In the genomic region with DNA sequence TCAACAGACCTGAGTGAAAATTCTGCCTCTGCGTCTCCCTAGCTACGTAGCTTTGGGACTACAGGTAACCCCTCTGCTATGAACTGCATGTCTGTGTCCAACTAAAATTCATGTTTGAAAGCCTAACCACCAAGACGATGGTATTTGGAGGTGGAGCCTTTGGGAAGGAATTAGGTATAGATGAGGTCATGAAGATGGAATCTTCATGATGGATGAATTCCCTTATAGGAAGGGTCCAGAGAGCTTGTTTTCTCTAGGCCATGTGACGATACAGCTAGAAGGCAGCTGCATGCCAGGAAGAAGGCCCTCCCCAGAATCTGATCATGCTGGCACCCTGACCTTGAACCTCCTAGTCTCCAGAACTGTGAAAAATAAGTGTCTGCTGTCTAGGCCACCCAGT, we compare ENCODE assay signal across 21 cellular contexts.
DNase-seq lines count a peak whose midpoint lies in the region; ATAC-seq and TF ChIP-seq lines count a peak whose summit lies in the region.
"Had no signal": no experiment of that assay in that cellular context is flagged by ENCODE, and none has a peak within 500 bp of the region (broad histone marks: within the 10 kb centered on the region; RNA-seq: fewer than 3 reads in every experiment).

No MANE protein-coding gene starts in this region.

- DNase-seq in MG63 (peak; percentile 39), astrocyte of the hippocampus (ENCODE audit: low read depth, low spot score) (peak; percentile 52), left kidney (ENCODE audit: low read depth, low spot score) (peak; percentile 65), thoracic aorta (ENCODE audit: low spot score) (no peak)
- DNase-seq in stimulated activated CD4-positive, alpha-beta T cell treated with anti-CD3 and anti-CD28 coated beads, Interleukin-4, amount 100 ng/mL, for 1 hour, result no peak
- no peak for DNase-seq in activated CD4-positive, alpha-beta T cell treated with anti-CD3 and anti-CD28 coated beads, Interleukin-2, amount 50 U/mL, for 1 hour
- DNase-seq: activated CD4-positive, alpha-beta T cell treated with anti-CD3 and anti-CD28 coated beads, Interleukin-2, amount 50 U/mL, for 4 hours; activated effector memory CD4-positive, alpha-beta T cell treated with anti-CD3 and anti-CD28 coated beads, Interleukin-2, amount 50 U/mL, for 16 hours; CD4-positive, alpha-beta memory T cell; DMS53; GOT3; lower lobe of right lung; pancreas; SIG-M5; sigmoid colon; T-helper 17 cell; transverse colon had no signal

- H3K27me3 ChIP-seq in MG63 (no peaks in the 10 kb centered on the region), thoracic aorta (replicated peaks; ENCODE audit: insufficient read depth) (no peaks in the 10 kb centered on the region)
- H3K27me3 ChIP-seq: pancreas, sigmoid colon, transverse colon had no signal

- no peak for TF ChIP-seq CTCF in thoracic aorta (IDR thresholded peaks at IDR 0.05)

- H3K4me3 ChIP-seq in MG63 (no peak overlapping the region), thoracic aorta (no peak overlapping the region)
- H3K4me3 ChIP-seq: K562, lower lobe of right lung, pancreas, sigmoid colon, transverse colon had no signal

- H3K9me3 ChIP-seq in MG63 (no peaks in the 10 kb centered on the region), thoracic aorta (no peaks in the 10 kb centered on the region)
- H3K9me3 ChIP-seq: lower lobe of right lung, pancreas, sigmoid colon, transverse colon had no signal

- no peaks in the 10 kb centered on the region for H3K36me3 ChIP-seq in MG63
- no peaks in the 10 kb centered on the region for H3K36me3 ChIP-seq in thoracic aorta
- H3K36me3 ChIP-seq: lower lobe of right lung, pancreas, sigmoid colon, transverse colon had no signal

- H3K27ac ChIP-seq in thoracic aorta, result peak overlapping the region; percentile 10 to 32
- H3K27ac ChIP-seq: lower lobe of right lung, pancreas had no signal

- H3K4me1 ChIP-seq in thoracic aorta (ENCODE audit: control insufficient read depth in 1 of 2, low read depth in 2 of 2), result peaks cover 6 to 32% of the 10 kb centered on the region in 2 donors
- H3K4me1 ChIP-seq: lower lobe of right lung, pancreas had no signal

- ATAC-seq in thoracic aorta (ENCODE audit: insufficient number of reproducible peaks, low FRiP score, low read depth) (no peak), GM21529 (IDR thresholded peaks at IDR 0.05; ENCODE audit: unreplicated experiment) (no peak), GM19452 (IDR thresholded peaks at IDR 0.05; ENCODE audit: unreplicated experiment) (no peak)
- ATAC-seq: K562; lower lobe of right lung; pancreas; stimulated activated memory B cell treated with anti-CD40 and anti-IgM and Interleukin-4, amounts not matched to agents 10 μg/mL and 1 μg/mL and 100 μg/mL, for 72 hours; T-helper 17 cell had no signal

Comparison
In these comparisons a context has a peak if more than half of its experiments do, and no peak if none do; other contexts are left out.
1. DNase-seq: peak in MG63 (single experiment), astrocyte of the hippocampus (single experiment) and left kidney (single experiment); none in thoracic aorta (single experiment), stimulated activated CD4-positive, alpha-beta T cell treated with anti-CD3 and anti-CD28 coated beads, Interleukin-4, amount 100 ng/mL, for 1 hour (single experiment) and activated CD4-positive, alpha-beta T cell treated with anti-CD3 and anti-CD28 coated beads, Interleukin-2, amount 50 U/mL, for 1 hour (single experiment).